In genomic region chr5:94086194-94086593, GRCh38 we compare ENCODE assay signal across 15 cellular contexts.
A peak's percentile ranks its signal among the peaks of the same experiment; 100 is the strongest.
DNase-seq lines count a peak whose midpoint lies in the region; FAIRE-seq and TF ChIP-seq lines count a peak whose summit lies in the region.
"Had no signal": no experiment of that assay in that cellular context is flagged by ENCODE, and none has a peak within 500 bp of the region (broad histone marks: within the 10 kb centered on the region; RNA-seq: fewer than 3 reads in every experiment).

No MANE protein-coding gene starts in this region.

- no peaks in the 10 kb centered on the region for H3K36me3 ChIP-seq in bronchial epithelial cell (ENCODE audit: control insufficient read depth, insufficient read depth, low read length)

- FAIRE-seq in bronchial epithelial cell (lab: Jason Lieb, UNC) = no peak
- FAIRE-seq: D721Med, GM12891, H1 had no signal

- no peaks in the 10 kb centered on the region for H3K27me3 ChIP-seq in bronchial epithelial cell (ENCODE audit: control insufficient read depth, insufficient read depth, low read length)

- TF ChIP-seq CTCF in LNCaP clone FGC (IDR thresholded peaks at IDR 0.05; ENCODE audit: control insufficient read depth, extremely low read depth, insufficient read depth) (no peak), bronchial epithelial cell (IDR thresholded peaks at IDR 0.05; ENCODE audit: insufficient read depth, low read length, severe bottlenecking) (no peak)

- H3K4me3 ChIP-seq in LNCaP clone FGC (ENCODE audit: low read depth, low read length) (no peak overlapping the region), bronchial epithelial cell (ENCODE audit: low read depth, low read length) (no peak overlapping the region)

- peak; percentile 12 for DNase-seq in DMS53 (lab: John Stamatoyannopoulos, UW)
- no peak for DNase-seq in DMS53 treated with DMSO at 0.1 percent for 48 hours (lab: John Stamatoyannopoulos, UW; ENCODE audit: unreplicated experiment)
- peak; percentile 30 for DNase-seq in LNCaP clone FGC (ENCODE audit: low read depth)
- DNase-seq in bronchial epithelial cell (ENCODE audit: low read depth) = peak; percentile 32
- DNase-seq in NCI-H774 (lab: John Stamatoyannopoulos, UW) = no peak
- no peak for DNase-seq in superior temporal gyrus (ENCODE audit: extremely low spot score)
- DNase-seq in NCI-H1694 treated with DMSO at 0.1 percent for 48 hours (lab: John Stamatoyannopoulos, UW) = no peak
- DNase-seq: CD8-positive, alpha-beta T cell; COR-L47; DMS153; IMR-90; KBM-7 had no signal

Comparison
In these comparisons a context has a peak if more than half of its experiments do, and no peak if none do; other contexts are left out.
1. DNase-seq: peak in DMS53 (single experiment), LNCaP clone FGC (single experiment) and bronchial epithelial cell (single experiment); none in DMS53 treated with DMSO at 0.1 percent for 48 hours (single experiment), NCI-H774 (single experiment), superior temporal gyrus (single experiment) and NCI-H1694 treated with DMSO at 0.1 percent for 48 hours (single experiment).